ENCODE assay signal across 8 cellular contexts in the genomic region with DNA sequence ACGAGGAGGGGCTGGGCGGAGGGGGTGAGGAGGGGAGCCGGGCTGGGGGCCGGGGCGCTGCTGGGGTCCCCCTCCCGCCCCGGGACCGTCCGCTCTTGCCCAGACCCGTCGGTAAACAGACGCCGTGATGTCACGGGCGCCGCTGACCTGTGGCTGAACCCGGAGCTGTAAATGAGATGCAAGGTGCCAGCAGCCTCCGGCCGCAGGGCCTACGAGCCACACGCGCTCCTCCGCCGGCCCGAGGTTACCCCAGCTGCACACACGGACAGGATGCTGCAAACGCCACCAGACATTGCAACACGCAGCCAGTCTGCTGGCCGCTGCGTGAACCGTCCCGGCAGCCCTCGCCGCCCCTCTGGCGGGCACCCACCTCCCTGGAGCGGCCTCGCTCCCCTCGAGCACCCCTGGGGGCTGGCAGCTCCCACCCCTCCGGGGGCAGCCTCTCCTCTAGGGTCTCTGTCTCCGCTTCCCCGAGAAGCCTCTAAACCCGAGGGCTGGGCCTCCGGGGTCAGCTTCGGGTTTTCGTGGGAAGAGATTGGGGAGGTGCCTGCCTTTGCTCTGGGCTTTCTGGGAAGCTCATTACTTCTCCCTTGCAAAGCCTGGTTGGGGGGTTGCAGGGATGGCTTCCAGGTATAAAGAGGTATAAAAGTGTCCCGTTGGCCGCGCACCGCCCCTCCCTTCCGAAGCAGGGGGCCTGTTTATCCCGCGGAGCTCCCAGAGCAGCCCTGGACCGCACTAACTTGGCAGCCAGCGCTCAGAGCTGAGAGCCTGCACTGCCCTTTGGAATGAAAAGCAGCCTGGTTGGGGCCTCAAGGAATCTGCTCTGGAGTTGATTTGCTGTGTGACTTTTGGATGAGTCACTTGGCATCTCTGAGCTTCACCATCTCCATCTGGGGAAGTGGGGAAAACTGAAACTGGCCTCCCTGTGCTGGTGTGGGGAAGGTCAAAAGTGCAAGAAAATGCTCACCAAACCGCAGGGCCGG. TPM values are rescaled to one million over a fixed set of nuclear protein-coding genes. Genes with fewer than 3 reads are reported as not detected.
DNase-seq lines count a peak whose midpoint lies in the region; ATAC-seq lines count a peak whose summit lies in the region.

No MANE protein-coding gene starts in this region.

- no peaks in the 10 kb centered on the region for H3K9me3 ChIP-seq in skeletal muscle satellite cell (replicated peaks; ENCODE audit: low read length)

- H3K4me3 ChIP-seq in skeletal muscle satellite cell (ENCODE audit: low read length): peak overlapping the region; percentile 60

- peak overlapping the region; percentile 75 for H3K9ac ChIP-seq in skeletal muscle satellite cell (ENCODE audit: low read depth, low read length)

- no peaks in the 10 kb centered on the region for H3K36me3 ChIP-seq in skeletal muscle satellite cell (ENCODE audit: insufficient read depth, low read length)

- peaks cover 39% of the 10 kb centered on the region for H3K4me1 ChIP-seq in skeletal muscle satellite cell (ENCODE audit: control insufficient read depth, insufficient read depth, low read length)

- peak overlapping the region; percentile 88 for H3K4me2 ChIP-seq in skeletal muscle satellite cell (ENCODE audit: low read length)

- peak overlapping the region; percentile 78 for H3K27ac ChIP-seq in caudate nucleus (ENCODE audit: low read depth, low read length)

- H3K27me3 ChIP-seq in skeletal muscle satellite cell (ENCODE audit: control insufficient read depth, insufficient read depth, low read length): peaks cover 51% of the 10 kb centered on the region

- peak; percentile 60 for DNase-seq in activated CD8-positive, alpha-beta memory T cell treated with anti-CD3 and anti-CD28 coated beads, Interleukin-2, amount 50 U/mL, for 48 hours
- no peak for DNase-seq in activated CD8-positive, alpha-beta memory T cell treated with anti-CD3 and anti-CD28 coated beads, Interleukin-2, amount 50 U/mL, for 4 hours
- DNase-seq in NCI-H510A (lab: John Stamatoyannopoulos, UW) (peak; percentile 68), caudate nucleus (lab: John Stamatoyannopoulos, UW) (peak in 40 of 61 donors; percentile 17 to 77 (median 40)), islet precursor cell (peak; percentile 93), NCI-H1694 (lab: John Stamatoyannopoulos, UW) (no peak)

- no peak for ATAC-seq in GM18870 (IDR thresholded peaks at IDR 0.05; ENCODE audit: unreplicated experiment)

RNA-seq across cellular contexts. Expression of gene DHRS3, which starts 21.9 kb away (rescaled TPM):
- total RNA-seq in skeletal muscle satellite cell (2012; rRNA removed): 19.8 and 19.9 TPM in 2 replicates

RNA-seq across cellular contexts. Expression of gene AADACL4, which starts 47.8 kb away (rescaled TPM):
- not detected in 2 replicates for total RNA-seq in skeletal muscle satellite cell (2012; rRNA removed)

Comparison
In these comparisons a context has a peak if more than half of its experiments do, and no peak if none do; other contexts are left out.
1. DNase-seq: peak in activated CD8-positive, alpha-beta memory T cell treated with anti-CD3 and anti-CD28 coated beads, Interleukin-2, amount 50 U/mL, for 48 hours (single experiment), NCI-H510A (single experiment), caudate nucleus (40 of 61) and islet precursor cell (single experiment); none in activated CD8-positive, alpha-beta memory T cell treated with anti-CD3 and anti-CD28 coated beads, Interleukin-2, amount 50 U/mL, for 4 hours (single experiment) and NCI-H1694 (single experiment).